In the genomic region with DNA sequence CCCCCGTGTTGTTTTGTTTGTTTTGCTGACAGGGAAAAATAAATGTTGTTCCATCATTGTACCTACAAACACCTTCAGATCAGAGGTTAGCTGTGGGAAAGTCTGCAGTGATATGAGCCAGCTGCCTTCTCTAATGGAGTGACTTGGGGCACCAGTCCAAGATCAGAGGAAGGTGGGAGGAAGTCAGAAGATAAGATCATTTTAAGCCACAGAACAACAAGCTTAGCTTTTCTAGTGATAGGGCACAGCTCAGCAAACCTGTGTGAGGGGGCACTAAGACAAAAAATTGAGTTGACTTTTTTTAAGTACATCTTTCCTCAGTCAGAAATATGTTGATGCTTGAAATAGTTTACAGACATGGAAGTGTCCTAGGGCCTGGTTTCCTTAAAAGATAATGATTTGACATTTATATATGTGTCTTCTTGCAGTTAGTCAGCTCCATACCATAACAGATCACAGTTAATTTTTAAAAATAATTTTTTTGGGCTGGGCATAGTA, we compare ENCODE assay signal across 9 cellular contexts.
DNase-seq lines count a peak whose midpoint lies in the region; ATAC-seq and TF ChIP-seq lines count a peak whose summit lies in the region.
"Had no signal": no experiment of that assay in that cellular context is flagged by ENCODE, and none has a peak within 500 bp of the region (broad histone marks: within the 10 kb centered on the region; RNA-seq: fewer than 3 reads in every experiment).

No MANE protein-coding gene starts in this region.

- H3K36me3 Mint-ChIP-seq in T-cell: peaks cover 6% of the 10 kb centered on the region
- H3K36me3 Mint-ChIP-seq in neural progenitor cell: peaks cover 4% of the 10 kb centered on the region

- H3K4me2 ChIP-seq in neural progenitor cell: peak overlapping the region; percentile 23

- H3F3A ChIP-seq in neural progenitor cell (ENCODE audit: low read depth): peaks cover 5% of the 10 kb centered on the region

- H3K27ac Mint-ChIP-seq in T-cell (peak overlapping the region; percentile 94 to 95), neural progenitor cell (peak overlapping the region; percentile 52)

- H3K27ac ChIP-seq in caudate nucleus (ENCODE audit: low read depth, low read length) (peak overlapping the region; percentile 45), neural progenitor cell (peak overlapping the region; percentile 75)

- peak overlapping the region; percentile 68 to 79 (median 76) for H3K4me3 Mint-ChIP-seq in T-cell
- no peak overlapping the region for H3K4me3 Mint-ChIP-seq in neural progenitor cell

- H3K9me3 Mint-ChIP-seq in T-cell (peaks cover 4 to 5% (median 4%) of the 10 kb centered on the region in 3 donors), neural progenitor cell (peaks cover 5% of the 10 kb centered on the region)

- H3K36me3 ChIP-seq in neural progenitor cell: no peaks in the 10 kb centered on the region

- H3K79me2 ChIP-seq in neural progenitor cell (ENCODE audit: low read depth): no peaks in the 10 kb centered on the region

- ATAC-seq in GM21723 (IDR thresholded peaks at IDR 0.05; ENCODE audit: unreplicated experiment) (peak; percentile 34), T-cell (replicated peaks in 1 of 4) (peak; percentile 64 to 85 (median 80)), HG02981 (IDR thresholded peaks at IDR 0.05; ENCODE audit: unreplicated experiment) (no peak), HG03521 (IDR thresholded peaks at IDR 0.05; ENCODE audit: unreplicated experiment) (no peak)
- ATAC-seq: HCT116 had no signal

- DNase-seq in CD1c-positive myeloid dendritic cell (ENCODE audit: extremely low spot score) (peak; percentile 9), T-cell (peak in 33 of 34 experiments; percentile 8 to 75 (median 44)), caudate nucleus (lab: John Stamatoyannopoulos, UW) (peak in 2 of 61 donors; percentile 3 to 25), neural progenitor cell (ENCODE audit: low spot score) (no peak), superior temporal gyrus (ENCODE audit: extremely low spot score) (no peak)

- no peaks in the 10 kb centered on the region for H4K20me1 ChIP-seq in neural progenitor cell (ENCODE audit: low read depth)

- peaks cover 68 to 74% (median 70%) of the 10 kb centered on the region in 3 donors for H3K4me1 Mint-ChIP-seq in T-cell
- peaks cover 47% of the 10 kb centered on the region for H3K4me1 Mint-ChIP-seq in neural progenitor cell

- H3K4me3 ChIP-seq in neural progenitor cell: no peak overlapping the region

- TF ChIP-seq CTCF in neural progenitor cell (IDR thresholded peaks at IDR 0.05): no peak

- H3K9me3 ChIP-seq in neural progenitor cell (ENCODE audit: low read depth): no peaks in the 10 kb centered on the region

- POLR2A ChIA-PET in T-cell (lab: Charles Lee): interaction anchor here (0.6 to 1.2 kb wide), 4 partner anchors 96 to 586 kb away, joined by 3 to 5 read pairs (median 4); no protein-coding TSS in a partner anchor

- H3K27me3 ChIP-seq in neural progenitor cell: no peaks in the 10 kb centered on the region

- no peak overlapping the region for H3K9ac ChIP-seq in neural progenitor cell

- CTCF ChIA-PET in T-cell (lab: Charles Lee): interaction anchor here (0.6 to 1.1 kb wide), 4 partner anchors 12 to 600 kb away, joined by 3 to 4 read pairs (median 4); no protein-coding TSS in a partner anchor

- H2AFZ ChIP-seq in neural progenitor cell (replicated peaks): no peak overlapping the region

- H3K27me3 Mint-ChIP-seq in T-cell (no peaks in the 10 kb centered on the region), neural progenitor cell (ENCODE audit: insufficient read depth, low read depth) (no peaks in the 10 kb centered on the region)

- H3K4me1 ChIP-seq in neural progenitor cell: peaks cover 26% of the 10 kb centered on the region

Comparison
In these comparisons a context has a peak if more than half of its experiments do, and no peak if none do; other contexts are left out.
1. DNase-seq: peak in CD1c-positive myeloid dendritic cell (single experiment) and T-cell (33 of 34); none in neural progenitor cell (single experiment) and superior temporal gyrus (single experiment).
2. ATAC-seq: peak in GM21723 (single experiment) and T-cell (4 of 4); none in HG02981 (single experiment) and HG03521 (single experiment).